ENCODE assay signal across 17 cellular contexts in genomic region chr9:2220036-2220435, GRCh38.
A peak's percentile ranks its signal among the peaks of the same experiment; 100 is the strongest.
DNase-seq lines count a peak whose midpoint lies in the region; TF ChIP-seq lines count a peak whose summit lies in the region.
"Had no signal": no experiment of that assay in that cellular context is flagged by ENCODE, and none has a peak within 500 bp of the region (broad histone marks: within the 10 kb centered on the region; RNA-seq: fewer than 3 reads in every experiment).

No MANE protein-coding gene starts in this region.

- intact Hi-C loops in mammary epithelial cell (cut with micrococcal nuclease) (no loop called here), breast epithelium (cut with DNase I; ENCODE audit: low total_unique reads) (no loop called here)

- H3K4me2 ChIP-seq in mammary epithelial cell (ENCODE audit: insufficient read depth, low read depth, low read length): no peak overlapping the region

- dilution Hi-C loops in mammary epithelial cell (cut with HindIII; ENCODE audit: low sequenced_read_pairs): no loop called here

- H4K20me1 ChIP-seq in mammary epithelial cell (ENCODE audit: insufficient read depth, low read length): no peaks in the 10 kb centered on the region

- H3K9ac ChIP-seq in mammary epithelial cell (ENCODE audit: insufficient read depth, low read length): no peak overlapping the region

- no peaks in the 10 kb centered on the region for H3K79me2 ChIP-seq in mammary epithelial cell (ENCODE audit: insufficient read depth, low read length)

- peaks cover 13% of the 10 kb centered on the region for H3K4me1 ChIP-seq in mammary epithelial cell (ENCODE audit: insufficient read depth, low read length)
- H3K4me1 ChIP-seq in breast epithelium: no peaks in the 10 kb centered on the region
- H3K4me1 ChIP-seq: HAP-1 had no signal

- H2AFZ ChIP-seq in mammary epithelial cell (ENCODE audit: low read depth, low read length): no peak overlapping the region

- H3K36me3 ChIP-seq in mammary epithelial cell (ENCODE audit: insufficient read depth, low read length): no peaks in the 10 kb centered on the region
- no peaks in the 10 kb centered on the region for H3K36me3 ChIP-seq in breast epithelium
- H3K36me3 ChIP-seq: HAP-1 had no signal

- CTCF ChIA-PET in mammary epithelial cell (lab: Charles Lee; ENCODE audit: low non-redundant PET): no interaction called here

- no peak overlapping the region for H3K4me3 ChIP-seq in mammary epithelial cell (replicated peaks in 1 of 3; ENCODE audit: insufficient read depth in 1 of 3, low read depth in 2 of 3, low read length in 3 of 3)
- H3K4me3 ChIP-seq in breast epithelium: no peak overlapping the region
- H3K4me3 ChIP-seq: GM12878, HAP-1 had no signal

- no peaks in the 10 kb centered on the region for H3K9me3 ChIP-seq in mammary epithelial cell (replicated peaks; ENCODE audit: insufficient read depth, low read length)
- no peaks in the 10 kb centered on the region for H3K9me3 ChIP-seq in breast epithelium
- H3K9me3 ChIP-seq: HAP-1 had no signal

- no TSS peak for BruUV-seq in mammary epithelial cell (replicated peaks; lab: Mats Ljungman, UMichigan)

- H3K27me3 ChIP-seq in mammary epithelial cell (ENCODE audit: insufficient read depth, low read length): no peaks in the 10 kb centered on the region
- no peaks in the 10 kb centered on the region for H3K27me3 ChIP-seq in breast epithelium

- in situ Hi-C loops in mammary epithelial cell (cut with MboI; ENCODE audit: low sequenced_read_pairs in 2 of 2): no loop called here

- 91% methylated on average over 3 of the region's 3 CpGs for WGBS in mammary epithelial cell (ENCODE audit: low coverage, missing lambda C conversion rate)

- no peak for TF ChIP-seq POLR2A in breast epithelium (IDR thresholded peaks at IDR 0.05)

- H3K27ac ChIP-seq in mammary epithelial cell (ENCODE audit: insufficient read depth, low read depth, low read length): no peak overlapping the region
- H3K27ac ChIP-seq in breast epithelium: no peak overlapping the region
- H3K27ac ChIP-seq: 22Rv1, HL-60 had no signal

- DNase-seq in mammary epithelial cell: peak; percentile 17
- no peak for DNase-seq in breast epithelium (ENCODE audit: low spot score in 2 of 2)
- DNase-seq in HT1080 (ENCODE audit: low read depth): peak; percentile 43
- peak; percentile 13 for DNase-seq in RPMI7951 (ENCODE audit: low read depth)
- DNase-seq in stimulated activated CD4-positive, alpha-beta T cell treated with anti-CD3 and anti-CD28 coated beads, Interleukin-1b, Interleukin-23, amount 100 ng/mL, for 48 hours: no peak
- no peak for DNase-seq in activated gamma-delta T cell treated with Interleukin-2 at 50 U/mL for 16 hours
- no peak for DNase-seq in NCI-H2107 treated with DMSO at 0.1 percent for 48 hours (lab: John Stamatoyannopoulos, UW; ENCODE audit: unreplicated experiment)
- DNase-seq: CD8-positive, alpha-beta T cell; COR-L47; DMS153; DND-41; IMR-90; KG1 had no signal

- TF ChIP-seq CTCF in mammary epithelial cell (conservative IDR thresholded peaks at IDR 0.05 in 1 of 2, IDR thresholded peaks at IDR 0.05 in 1 of 2; ENCODE audit: extremely low read depth in 1 of 2, insufficient read depth in 1 of 2, low read depth in 1 of 2, low read length in 2 of 2) (no peak), breast epithelium (IDR thresholded peaks at IDR 0.05) (no peak)

Comparison
In these comparisons a context has a peak if more than half of its experiments do, and no peak if none do; other contexts are left out.
1. DNase-seq: peak in mammary epithelial cell (single experiment), HT1080 (single experiment) and RPMI7951 (single experiment); none in breast epithelium (0 of 2), stimulated activated CD4-positive, alpha-beta T cell treated with anti-CD3 and anti-CD28 coated beads, Interleukin-1b, Interleukin-23, amount 100 ng/mL, for 48 hours (single experiment), activated gamma-delta T cell treated with Interleukin-2 at 50 U/mL for 16 hours (single experiment) and NCI-H2107 treated with DMSO at 0.1 percent for 48 hours (single experiment).